Comparison of ENCODE assay signal across 17 cellular contexts in genomic region chr11:20497124-20497792, GRCh38.
DNase-seq lines count a peak whose midpoint lies in the region; ATAC-seq and TF ChIP-seq lines count a peak whose summit lies in the region.
"Had no signal": no experiment of that assay in that cellular context is flagged by ENCODE, and none has a peak within 500 bp of the region (broad histone marks: within the 10 kb centered on the region; RNA-seq: fewer than 3 reads in every experiment).

No MANE protein-coding gene starts in this region.

- H3K4me2 ChIP-seq in GM23338 (peak overlapping the region; percentile 45), neural progenitor cell (no peak overlapping the region)
- H3K4me2 ChIP-seq: A549 had no signal

- H3K36me3 Mint-ChIP-seq in GM23338 (ENCODE audit: low read depth) (peaks cover 11% of the 10 kb centered on the region), neural progenitor cell (no peaks in the 10 kb centered on the region), progenitor cell of endocrine pancreas (ENCODE audit: insufficient read depth) (peaks cover 4% of the 10 kb centered on the region)
- peaks cover 68% of the 10 kb centered on the region for H3K36me3 Mint-ChIP-seq in activated T-helper 17 cell treated with anti-CD3 and anti-CD28 coated beads, Interleukin-2, amount 50 U/mL, for 72 hours (ENCODE audit: low read depth)

- H3K9me2 ChIP-seq in GM23338 (ENCODE audit: insufficient read depth) = no peaks in the 10 kb centered on the region

- H3K79me2 ChIP-seq in GM23338 (replicated peaks; ENCODE audit: insufficient read depth) = no peaks in the 10 kb centered on the region
- no peaks in the 10 kb centered on the region for H3K79me2 ChIP-seq in neural progenitor cell (ENCODE audit: low read depth)

- TF ChIP-seq CTCF in GM23338 (conservative IDR thresholded peaks at IDR 0.05; ENCODE audit: low read depth in 2 of 2) = no peak
- no peak for TF ChIP-seq CTCF in neural progenitor cell (IDR thresholded peaks at IDR 0.05)
- no peak for TF ChIP-seq CTCF in progenitor cell of endocrine pancreas (IDR thresholded peaks at IDR 0.05; ENCODE audit: unreplicated experiment)

- H3K27ac ChIP-seq in GM23338 (ENCODE audit: low read depth) (no peak overlapping the region; the same call in 1 of the 2 replicates), HUES64 (ENCODE audit: low read depth, low read length) (peak overlapping the region; percentile 48; the same call in 1 of the 2 replicates), neural progenitor cell (peak overlapping the region; percentile 18)
- H3K27ac ChIP-seq: A549, C4-2B had no signal

- H4K20me1 ChIP-seq in GM23338 (replicated peaks; ENCODE audit: insufficient read depth) (no peaks in the 10 kb centered on the region), neural progenitor cell (ENCODE audit: low read depth) (no peaks in the 10 kb centered on the region)

- H3K36me3 ChIP-seq in GM23338 (ENCODE audit: insufficient read depth) (no peaks in the 10 kb centered on the region; the same call in 1 of the 2 replicates), HUES64 (ENCODE audit: insufficient read depth, low read length) (peaks cover 11% of the 10 kb centered on the region; the same call in 1 of the 2 replicates), neural progenitor cell (no peaks in the 10 kb centered on the region)
- H3K36me3 ChIP-seq: BE2C had no signal

- peak; percentile 82 for ATAC-seq in GM23338
- ATAC-seq in activated T-helper 17 cell treated with anti-CD3 and anti-CD28 coated beads, Interleukin-2, amount 50 U/mL, for 72 hours (replicated peaks) = no peak
- ATAC-seq in GM18511 (IDR thresholded peaks at IDR 0.05; ENCODE audit: unreplicated experiment) = no peak
- ATAC-seq: A549 had no signal

- peak; percentile 27 for DNase-seq in GM23338 (ENCODE audit: low spot score)
- no peak for DNase-seq in neural progenitor cell (ENCODE audit: low spot score)
- DNase-seq in cerebellar cortex (ENCODE audit: low spot score) = no peak
- no peak for DNase-seq in progenitor cell of endocrine pancreas (ENCODE audit: low spot score, unreplicated experiment)
- DNase-seq: BE2C; CD4-positive, alpha-beta memory T cell; DMS 273 treated with DMSO at 0.1 percent for 48 hours; GOT3; HCEC 1CT; HFFc6; IMR-90; KBM-7 had no signal

- no peaks in the 10 kb centered on the region for H3K27me3 ChIP-seq in GM23338 (ENCODE audit: insufficient read depth)
- H3K27me3 ChIP-seq in HUES64 (ENCODE audit: insufficient read depth, low read length) = no peaks in the 10 kb centered on the region
- H3K27me3 ChIP-seq in neural progenitor cell = no peaks in the 10 kb centered on the region
- H3K27me3 ChIP-seq: BE2C had no signal

- H2AFZ ChIP-seq in GM23338 (no peak overlapping the region), neural progenitor cell (replicated peaks) (no peak overlapping the region)

- H3K4me3 ChIP-seq in GM23338 (no peak overlapping the region), HUES64 (ENCODE audit: low read length) (no peak overlapping the region), neural progenitor cell (no peak overlapping the region)
- H3K4me3 ChIP-seq: A549 had no signal

- no peaks in the 10 kb centered on the region for H3K9me3 ChIP-seq in HUES64 (ENCODE audit: insufficient read depth, low read depth, low read length)
- H3K9me3 ChIP-seq in neural progenitor cell (ENCODE audit: low read depth) = no peaks in the 10 kb centered on the region
- H3K9me3 ChIP-seq: A549, BE2C had no signal

- H3K27ac Mint-ChIP-seq in GM23338 (peak overlapping the region; percentile 59), neural progenitor cell (no peak overlapping the region), progenitor cell of endocrine pancreas (no peak overlapping the region)
- H3K27ac Mint-ChIP-seq in activated T-helper 17 cell treated with anti-CD3 and anti-CD28 coated beads, Interleukin-2, amount 50 U/mL, for 72 hours = peak overlapping the region; percentile 16
- H3K27ac Mint-ChIP-seq: CD4-positive, alpha-beta memory T cell; HFFc6 had no signal

- no peaks in the 10 kb centered on the region for H3F3A ChIP-seq in GM23338 (replicated peaks; ENCODE audit: low read depth)
- peaks cover 9% of the 10 kb centered on the region for H3F3A ChIP-seq in neural progenitor cell (ENCODE audit: low read depth)

- H3K4me1 Mint-ChIP-seq in GM23338 = peaks cover 23% of the 10 kb centered on the region
- H3K4me1 Mint-ChIP-seq in activated T-helper 17 cell treated with anti-CD3 and anti-CD28 coated beads, Interleukin-2, amount 50 U/mL, for 72 hours = peaks cover 9% of the 10 kb centered on the region
- peaks cover 11% of the 10 kb centered on the region for H3K4me1 Mint-ChIP-seq in neural progenitor cell
- H3K4me1 Mint-ChIP-seq in progenitor cell of endocrine pancreas (ENCODE audit: low read depth) = peaks cover 1% of the 10 kb centered on the region
- H3K4me1 Mint-ChIP-seq: CD4-positive, alpha-beta memory T cell had no signal

- H3K9ac ChIP-seq in HUES64 (ENCODE audit: low read depth, low read length) = peak overlapping the region; percentile 6; the same call in 1 of the 2 replicates
- no peak overlapping the region for H3K9ac ChIP-seq in neural progenitor cell

- H3K27me3 Mint-ChIP-seq in GM23338 (ENCODE audit: insufficient read depth, low read depth, poor library complexity) (no peaks in the 10 kb centered on the region), neural progenitor cell (ENCODE audit: insufficient read depth, low read depth) (peaks cover 2% of the 10 kb centered on the region), progenitor cell of endocrine pancreas (no peaks in the 10 kb centered on the region)
- H3K27me3 Mint-ChIP-seq in activated T-helper 17 cell treated with anti-CD3 and anti-CD28 coated beads, Interleukin-2, amount 50 U/mL, for 72 hours = no peaks in the 10 kb centered on the region
- H3K27me3 Mint-ChIP-seq: CD4-positive, alpha-beta memory T cell had no signal

- H3K4me3 Mint-ChIP-seq in GM23338 = peak overlapping the region; percentile 31; the same call in 1 of the 3 replicates
- H3K4me3 Mint-ChIP-seq in activated T-helper 17 cell treated with anti-CD3 and anti-CD28 coated beads, Interleukin-2, amount 50 U/mL, for 72 hours = no peak overlapping the region
- H3K4me3 Mint-ChIP-seq in neural progenitor cell = no peak overlapping the region
- no peak overlapping the region for H3K4me3 Mint-ChIP-seq in progenitor cell of endocrine pancreas (ENCODE audit: low read depth)
- H3K4me3 Mint-ChIP-seq: HFFc6 had no signal

- H3K9me3 Mint-ChIP-seq in GM23338 (no peaks in the 10 kb centered on the region), neural progenitor cell (no peaks in the 10 kb centered on the region), progenitor cell of endocrine pancreas (ENCODE audit: low read depth) (no peaks in the 10 kb centered on the region)
- no peaks in the 10 kb centered on the region for H3K9me3 Mint-ChIP-seq in activated T-helper 17 cell treated with anti-CD3 and anti-CD28 coated beads, Interleukin-2, amount 50 U/mL, for 72 hours
- H3K9me3 Mint-ChIP-seq: CD4-positive, alpha-beta memory T cell; HFFc6 had no signal

- H3K4me1 ChIP-seq in GM23338 (ENCODE audit: insufficient read depth) (peaks cover 17% of the 10 kb centered on the region), HUES64 (ENCODE audit: insufficient read depth, low read length) (peaks cover 18% of the 10 kb centered on the region), neural progenitor cell (peaks cover 4% of the 10 kb centered on the region)
- H3K4me1 ChIP-seq: BE2C had no signal

- WGBS in HUES64 = 59% methylated on average over 4 of the region's 5 CpGs

TF ChIP-seq in GM23338, 12 proteins besides CTCF, POLR2A, EP300 and RAD21 (continues in another document):
- TF ChIP-seq JUNB (IDR thresholded peaks at IDR 0.05; ENCODE audit: unreplicated experiment) (no peak), ZNF331 (CRISPR knock-in tag; IDR thresholded peaks at IDR 0.05; ENCODE audit: low read depth) (no peak)

Comparison
In these comparisons a context has a peak if more than half of its experiments do, and no peak if none do; other contexts are left out.
1. H3K27ac Mint-ChIP-seq: peak in GM23338 (single experiment) and activated T-helper 17 cell treated with anti-CD3 and anti-CD28 coated beads, Interleukin-2, amount 50 U/mL, for 72 hours (single experiment); none in neural progenitor cell (single experiment) and progenitor cell of endocrine pancreas (single experiment).